9 cellular contexts compared by ENCODE assay signal in genomic region chr12:51323317-51323960, GRCh38. TPM values are rescaled to one million over a fixed set of nuclear protein-coding genes. Genes with fewer than 3 reads are reported as not detected.
DNase-seq lines count a peak whose midpoint lies in the region; TF ChIP-seq lines count a peak whose summit lies in the region.
"Had no signal": no experiment of that assay in that cellular context is flagged by ENCODE, and none has a peak within 500 bp of the region (broad histone marks: within the 10 kb centered on the region; RNA-seq: fewer than 3 reads in every experiment).

No MANE protein-coding gene starts in this region.

- TF ChIP-seq CTCF in GM20000 (IDR thresholded peaks at IDR 0.05; ENCODE audit: extremely low read depth, missing control alignments) (no peak), dorsolateral prefrontal cortex (IDR thresholded peaks at IDR 0.05 in 54 of 56, conservative IDR thresholded peaks at IDR 0.05 in 2 of 56; ENCODE audit: low read depth in 1 of 56, partially characterized antibody in 56 of 56) (no peak), lower leg skin (IDR thresholded peaks at IDR 0.05) (no peak)

- H3K36me3 ChIP-seq in MG63: no peaks in the 10 kb centered on the region

- H3K9me3 ChIP-seq in MG63: no peaks in the 10 kb centered on the region

- intact Hi-C loops in dorsolateral prefrontal cortex (cut with DNase I) (no loop called here), lower leg skin (cut with DNase I; ENCODE audit: low total_unique reads) (no loop called here)

- DNase-seq in GM20000 (ENCODE audit: low spot score): peak; percentile 62
- peak; percentile 60 for DNase-seq in T-helper 22 cell (ENCODE audit: low read depth)
- DNase-seq in dorsolateral prefrontal cortex: no peak
- peak; percentile 30 for DNase-seq in stimulated activated naive CD4-positive, alpha-beta T cell treated with Interleukin-2 at 50 U/mL for 16 hours (lab: John Stamatoyannopoulos, UW)
- DNase-seq in MG63: no peak
- no peak for DNase-seq in HCEC 1CT
- DNase-seq in lower leg skin (ENCODE audit: low spot score in 2 of 2): no peak
- DNase-seq in DMS79 (lab: John Stamatoyannopoulos, UW): no peak

- peak overlapping the region in 22 of 59 donors; percentile 1 to 72 (median 38) for H3K27ac ChIP-seq in dorsolateral prefrontal cortex
- H3K27ac ChIP-seq: epithelial cell of prostate had no signal

- 79 to 83% methylated on average over 15 of the region's 15 CpGs for WGBS in lower leg skin, 2 donors

- TF ChIP-seq POLR2A in lower leg skin (IDR thresholded peaks at IDR 0.05): no peak

- H3K27me3 ChIP-seq in dorsolateral prefrontal cortex: no peaks in the 10 kb centered on the region
- H3K27me3 ChIP-seq in MG63: no peaks in the 10 kb centered on the region; the same call in 1 of the 2 replicates

- H3K4me3 ChIP-seq in dorsolateral prefrontal cortex (peak overlapping the region in 42 of 59 donors; percentile 5 to 56 (median 32)), MG63 (no peak overlapping the region), lower leg skin (ENCODE audit: low read depth, poor library complexity, severe bottlenecking) (no peak overlapping the region)

RNA-seq across cellular contexts. Expression of gene BIN2, which starts 0.5 kb away (rescaled TPM):
- total RNA-seq in dorsolateral prefrontal cortex: 10 to 100 TPM in 4 of 120 experiments, 1 to 10 TPM in 116; 1.1 to 12.8 (median 3.8) TPM
- not detected in 2 replicates for total RNA-seq in MG63 (2014; rRNA removed; shearing (Covaris generic); ENCODE audit: low replicate concordance)
- 1 to 10 TPM in 1 of 4 donors, under 1 TPM in 3; 0.38 to 2.4 (median 0.94) TPM for total RNA-seq in lower leg skin

RNA-seq across cellular contexts. Expression of gene CELA1, which starts 23.0 kb away (rescaled TPM):
- 1 to 10 TPM in 1 of 120 experiments, not detected in 119; 1.0 TPM for total RNA-seq in dorsolateral prefrontal cortex
- total RNA-seq in MG63 (2014; rRNA removed; shearing (Covaris generic); ENCODE audit: low replicate concordance): not detected in 2 replicates
- total RNA-seq in lower leg skin: not detected

RNA-seq across cellular contexts. Expression of gene SMAGP, which starts 53.2 kb away (rescaled TPM):
- 1 to 10 TPM in 67 of 120 experiments, under 1 TPM in 34, not detected in 19; 0.23 to 3.3 (median 1.4) TPM for total RNA-seq in dorsolateral prefrontal cortex
- total RNA-seq in MG63 (2014; rRNA removed; shearing (Covaris generic); ENCODE audit: low replicate concordance): 2.1 and 20.1 TPM in 2 replicates
- 10 to 100 TPM; 30.0 to 57.2 (median 44.9) TPM for total RNA-seq in lower leg skin

Comparison
In these comparisons a context has a peak if more than half of its experiments do, and no peak if none do; other contexts are left out.
1. DNase-seq: peak in GM20000 (single experiment), T-helper 22 cell (single experiment) and stimulated activated naive CD4-positive, alpha-beta T cell treated with Interleukin-2 at 50 U/mL for 16 hours (single experiment); none in dorsolateral prefrontal cortex (0 of 10), MG63 (single experiment), HCEC 1CT (single experiment), lower leg skin (0 of 2) and DMS79 (single experiment).
2. H3K4me3 ChIP-seq: peak in dorsolateral prefrontal cortex (42 of 59); none in MG63 (single experiment) and lower leg skin (single experiment).